In genomic region chr5:131206061-131206460, GRCh38 we compare ENCODE assay signal across 22 cellular contexts. TPM values are rescaled to one million over a fixed set of nuclear protein-coding genes. Genes with fewer than 3 reads are reported as not detected.
DNase-seq lines count a peak whose midpoint lies in the region; ATAC-seq and TF ChIP-seq lines count a peak whose summit lies in the region.
"Had no signal": no experiment of that assay in that cellular context is flagged by ENCODE, and none has a peak within 500 bp of the region (broad histone marks: within the 10 kb centered on the region; RNA-seq: fewer than 3 reads in every experiment).

No MANE protein-coding gene starts in this region.

- WGBS in transverse colon (ENCODE audit: low coverage in 1 of 2), 2 donors, result 74 to 80% methylated on average over 2 of the region's 2 CpGs
- WGBS in endodermal cell (ENCODE audit: insufficient coverage in 1 of 2, insufficient read length in 1 of 2), 2 experiments, result 96 to 100% methylated on average over 1 to 2 of the region's 2 CpGs

- in situ Hi-C loops in transverse colon (cut with MboI; ENCODE audit: low pct_ligation_motif_present in 1 of 4, low pct_unique_long_range_greater_than_20kb in 1 of 4, low sequenced_read_pairs in 3 of 4), result no loop called here

- H3K36me3 ChIP-seq in KOPT-K1 (ENCODE audit: insufficient read depth, low read length) (no peaks in the 10 kb centered on the region; the same call in 1 of the 2 replicates), mucosa of rectum (ENCODE audit: control insufficient read depth in 2 of 2, insufficient read depth in 2 of 2, low read length in 2 of 2) (no peaks in the 10 kb centered on the region), transverse colon (no peaks in the 10 kb centered on the region), endodermal cell (ENCODE audit: control insufficient read depth, insufficient read depth, low read length) (no peaks in the 10 kb centered on the region), PC-9 (ENCODE audit: low read depth) (no peaks in the 10 kb centered on the region)

- H4K20me1 ChIP-seq in PC-9 (ENCODE audit: insufficient read depth), result no peaks in the 10 kb centered on the region
- H4K20me1 ChIP-seq: BLaER1 had no signal

- H3K9me3 Mint-ChIP-seq in central memory CD8-positive, alpha-beta T cell, result no peaks in the 10 kb centered on the region
- no peaks in the 10 kb centered on the region for H3K9me3 Mint-ChIP-seq in endodermal cell
- H3K9me3 Mint-ChIP-seq: GM23338 had no signal

- no peak overlapping the region for H3K4me3 Mint-ChIP-seq in central memory CD8-positive, alpha-beta T cell
- H3K4me3 Mint-ChIP-seq in endodermal cell, result no peak overlapping the region
- H3K4me3 Mint-ChIP-seq: CD8-positive, alpha-beta T cell; GM23338 had no signal

- ATAC-seq in central memory CD8-positive, alpha-beta T cell (replicated peaks; ENCODE audit: extremely low read depth, poor library complexity, severe bottlenecking), result no peak
- ATAC-seq: CD8-positive, alpha-beta T cell; GM23338; HepG2 had no signal

- TF ChIP-seq POLR2A in transverse colon (IDR thresholded peaks at IDR 0.05), result no peak

- no TSS peak for BruUV-seq in PC-9 (replicated peaks; lab: Mats Ljungman, UMichigan)

- peaks cover 3% of the 10 kb centered on the region; the same call in 1 of the 2 replicates for H3F3A ChIP-seq in PC-9 (ENCODE audit: insufficient read depth, low read depth)

- no peaks in the 10 kb centered on the region for H3K27me3 Mint-ChIP-seq in central memory CD8-positive, alpha-beta T cell
- H3K27me3 Mint-ChIP-seq in endodermal cell (ENCODE audit: insufficient read depth), result no peaks in the 10 kb centered on the region

- H3K27ac ChIP-seq in KOPT-K1 (ENCODE audit: low read depth, low read length, poor library complexity, severe bottlenecking), result peak overlapping the region; percentile 96
- H3K27ac ChIP-seq in mucosa of rectum (ENCODE audit: low read depth in 2 of 2, low read length in 2 of 2), result peak overlapping the region; percentile 16 to 63
- peak overlapping the region; percentile 43 to 62 (median 59) for H3K27ac ChIP-seq in transverse colon
- no peak overlapping the region for H3K27ac ChIP-seq in endodermal cell (ENCODE audit: low read depth, low read length)
- H3K27ac ChIP-seq in PC-9, result no peak overlapping the region
- H3K27ac ChIP-seq: BLaER1, RWPE1, SK-N-MC had no signal

- no peak overlapping the region for H2AFZ ChIP-seq in PC-9
- H2AFZ ChIP-seq: GM23338 had no signal

- no peaks in the 10 kb centered on the region for H3K79me2 ChIP-seq in PC-9 (ENCODE audit: low read depth)

- POLR2A ChIA-PET in PC-9 (lab: Charles Lee; ENCODE audit: unreplicated experiment), result no interaction called here

- TF ChIP-seq CTCF in transverse colon (IDR thresholded peaks at IDR 0.05) (no peak), endodermal cell (conservative IDR thresholded peaks at IDR 0.05) (no peak), PC-9 (conservative IDR thresholded peaks at IDR 0.05) (no peak)

- no peaks in the 10 kb centered on the region for H3K9me2 ChIP-seq in PC-9 (ENCODE audit: insufficient read depth)

- H3K4me2 ChIP-seq in PC-9, result no peak overlapping the region
- H3K4me2 ChIP-seq: BLaER1, GM23338 had no signal

- no peak for TF ChIP-seq EP300 in transverse colon (IDR thresholded peaks at IDR 0.05; ENCODE audit: low read depth)

- H3K4me3 ChIP-seq in mucosa of rectum (ENCODE audit: low read length in 2 of 2) (no peak overlapping the region), transverse colon (no peak overlapping the region), endodermal cell (ENCODE audit: low read length) (no peak overlapping the region), PC-9 (no peak overlapping the region)
- H3K4me3 ChIP-seq: BLaER1, GM23338, SK-N-MC had no signal

- peaks cover 29% of the 10 kb centered on the region for H3K4me1 Mint-ChIP-seq in central memory CD8-positive, alpha-beta T cell
- H3K4me1 Mint-ChIP-seq in endodermal cell, result peaks cover 41% of the 10 kb centered on the region

- intact Hi-C loops in transverse colon (cut with DNase I; ENCODE audit: low total_unique reads), result no loop called here
- intact Hi-C loops in PC-9 (cut with micrococcal nuclease; ENCODE audit: unreplicated experiment), result no loop called here

- H3K9ac ChIP-seq in mucosa of rectum (ENCODE audit: low read depth in 1 of 2, low read length in 2 of 2), result no peak overlapping the region
- no peak overlapping the region for H3K9ac ChIP-seq in endodermal cell (ENCODE audit: extremely low read depth, low read length, poor library complexity, severe bottlenecking)
- H3K9ac ChIP-seq: BLaER1 had no signal

- H3K36me3 Mint-ChIP-seq in central memory CD8-positive, alpha-beta T cell (ENCODE audit: insufficient read depth), result peaks cover 11% of the 10 kb centered on the region
- H3K36me3 Mint-ChIP-seq in endodermal cell (ENCODE audit: low read depth), result no peaks in the 10 kb centered on the region

- CTCF ChIA-PET in PC-9 (lab: Charles Lee), result interaction anchor here (0.5 kb wide), 1 partner anchor 16 kb away, joined by 5 read pairs; no protein-coding TSS in a partner anchor

- H3K9me3 ChIP-seq in KOPT-K1 (ENCODE audit: insufficient read depth, low read length, poor library complexity, severe bottlenecking) (peaks cover 5% of the 10 kb centered on the region), mucosa of rectum (ENCODE audit: control insufficient read depth in 2 of 2, low read length in 2 of 2) (no peaks in the 10 kb centered on the region), transverse colon (no peaks in the 10 kb centered on the region), endodermal cell (ENCODE audit: control insufficient read depth, low read length) (no peaks in the 10 kb centered on the region), PC-9 (ENCODE audit: insufficient read depth, low read depth) (no peaks in the 10 kb centered on the region)
- H3K9me3 ChIP-seq: BLaER1 had no signal

- H3K27me3 ChIP-seq in mucosa of rectum (ENCODE audit: control insufficient read depth in 2 of 2, insufficient read depth in 2 of 2, low read length in 2 of 2) (no peaks in the 10 kb centered on the region), transverse colon (no peaks in the 10 kb centered on the region), endodermal cell (ENCODE audit: control insufficient read depth, insufficient read depth, low read length, poor library complexity, severe bottlenecking) (no peaks in the 10 kb centered on the region), PC-9 (ENCODE audit: insufficient read depth, low read depth) (no peaks in the 10 kb centered on the region)
- H3K27me3 ChIP-seq: BLaER1 had no signal

- H3K27ac Mint-ChIP-seq in central memory CD8-positive, alpha-beta T cell (ENCODE audit: low read depth), result peak overlapping the region; percentile 68
- no peak overlapping the region for H3K27ac Mint-ChIP-seq in endodermal cell
- H3K27ac Mint-ChIP-seq: GM23338 had no signal

- peaks cover 17 to 32% of the 10 kb centered on the region in 2 donors for H3K4me1 ChIP-seq in mucosa of rectum (ENCODE audit: control insufficient read depth in 2 of 2, insufficient read depth in 2 of 2, low read length in 2 of 2)
- H3K4me1 ChIP-seq in transverse colon, result peaks cover 4 to 57% (median 25%) of the 10 kb centered on the region in 4 donors
- H3K4me1 ChIP-seq in endodermal cell (ENCODE audit: control insufficient read depth, insufficient read depth, low read length), result peaks cover 5% of the 10 kb centered on the region
- no peaks in the 10 kb centered on the region for H3K4me1 ChIP-seq in PC-9 (replicated peaks; ENCODE audit: insufficient read depth)

- DNase-seq in central memory CD8-positive, alpha-beta T cell (ENCODE audit: low spot score in 2 of 2), result no peak
- DNase-seq in transverse colon, result no peak
- no peak for DNase-seq in endodermal cell
- no peak for DNase-seq in PC-9
- DNase-seq in activated CD4-positive, CD25-positive, alpha-beta regulatory T cell (lab: John Stamatoyannopoulos, UW), result no peak
- DNase-seq: Calu3; CD8-positive, alpha-beta T cell; HCEC 1CT; KBM-7; NCI-H1694; NCI-H2081 treated with DMSO at 0.1 percent for 48 hours; NCI-H2171 treated with DMSO at 0.1 percent for 48 hours; NCI-H524 treated with DMSO at 0.1 percent for 48 hours; NCI-H82; SHP77 treated with DMSO at 0.1 percent for 48 hours had no signal

RNA-seq across cellular contexts. Expression of gene LYRM7, which starts 35.3 kb away (rescaled TPM):
- total RNA-seq in transverse colon (10 to 100 TPM in 3 of 4 donors, 1 to 10 TPM in 1; 2.0 to 14.6 (median 12.3) TPM), endodermal cell (1 to 10 TPM; 8.8 to 9.0 TPM), PC-9 (2021) (5.0 and 9.5 TPM in 2 replicates)
- polyA plus RNA-seq in endodermal cell (2013, experiment 1 of 2), result 9.4 TPM
- polyA plus RNA-seq in endodermal cell (2013, experiment 2 of 2), result 10.6 TPM

RNA-seq across cellular contexts. Expression of gene HINT1, which starts 41.0 kb away (rescaled TPM):
- total RNA-seq in transverse colon (100 to 1,000 TPM; 252 to 668 (median 349) TPM), endodermal cell (100 to 1,000 TPM; 174 to 239 TPM), PC-9 (2021) (210 and 262 TPM in 2 replicates)
- polyA plus RNA-seq in endodermal cell (2013, experiment 1 of 2), result 347 TPM
- 347 TPM for polyA plus RNA-seq in endodermal cell (2013, experiment 2 of 2)

RNA-seq across cellular contexts. Expression of gene CDC42SE2, which starts 57.8 kb away (rescaled TPM):
- 100 to 1,000 TPM in 2 of 4 donors, 10 to 100 TPM in 2; 71.8 to 118 (median 91.8) TPM for total RNA-seq in transverse colon
- total RNA-seq in endodermal cell, result 10 to 100 TPM; 28.6 to 36.4 TPM
- 29.8 TPM for polyA plus RNA-seq in endodermal cell (2013, experiment 1 of 2)
- polyA plus RNA-seq in endodermal cell (2013, experiment 2 of 2), result 26.4 TPM
- total RNA-seq in PC-9 (2021), result 27.3 and 32.8 TPM in 2 replicates

Comparison
In these comparisons a context has a peak if more than half of its experiments do, and no peak if none do; other contexts are left out.
1. H3K27ac ChIP-seq: peak in KOPT-K1 (single experiment), mucosa of rectum (2 of 2) and transverse colon (4 of 4); none in endodermal cell (single experiment) and PC-9 (single experiment).